In genomic region chr7:57819491-57819981, GRCh38 we compare ENCODE assay signal across 35 cellular contexts.
"Had no signal": no experiment of that assay in that cellular context is flagged by ENCODE, and none has a peak within 500 bp of the region (broad histone marks: within the 10 kb centered on the region; RNA-seq: fewer than 3 reads in every experiment).

No MANE protein-coding gene starts in this region.

- H3K9me3 ChIP-seq: adrenal gland, body of pancreas had no signal

- H3K36me3 ChIP-seq: adrenal gland, cardiac muscle cell, heart left ventricle had no signal

- H3K4me1 Mint-ChIP-seq: activated CD4-positive, alpha-beta T cell treated with anti-CD3 and anti-CD28 coated beads for 36 hours; activated CD4-positive, alpha-beta T cell treated with anti-CD3 and anti-CD28 coated beads, Interleukin-2, amount 10 ng/mL, durations not matched to agents 24 days and 14 days; activated CD8-positive, alpha-beta memory T cell treated with anti-CD3 and anti-CD28 coated beads, Interleukin-2, amount 10 ng/mL, durations not matched to agents 7 days and 5 days; activated naive CD4-positive, alpha-beta T cell treated with anti-CD3 and anti-CD28 coated beads, Interleukin-2, amount 50 U/mL, for 24 hours; activated naive CD8-positive, alpha-beta T cell treated with anti-CD3 and anti-CD28 coated beads for 36 hours; activated naive CD8-positive, alpha-beta T cell treated with anti-CD3 and anti-CD28 coated beads, Interleukin-2, amount 50 U/mL, for 24 hours; endodermal cell had no signal

- H3K4me3 ChIP-seq: adrenal gland, body of pancreas, cardiac muscle cell, coronary artery, dorsolateral prefrontal cortex, heart left ventricle had no signal

- H3K27ac ChIP-seq: adrenal gland, body of pancreas, cardiac muscle cell, coronary artery, dorsolateral prefrontal cortex, heart left ventricle had no signal

- FAIRE-seq: frontal cortex had no signal

- H3K27me3 ChIP-seq: adrenal gland, body of pancreas, cardiac muscle cell, dorsolateral prefrontal cortex, heart left ventricle had no signal

- ATAC-seq: activated CD4-positive, alpha-beta T cell treated with anti-CD3 and anti-CD28 coated beads for 36 hours; activated CD8-positive, alpha-beta memory T cell treated with anti-CD3 and anti-CD28 coated beads, Interleukin-2, amount 10 ng/mL, durations not matched to agents 7 days and 5 days; activated CD8-positive, alpha-beta T cell treated with anti-CD3 and anti-CD28 coated beads, Interleukin-2, amount 10 ng/mL, durations not matched to agents 7 days and 5 days; activated naive CD8-positive, alpha-beta T cell treated with anti-CD3 and anti-CD28 coated beads, Interleukin-2, amount 50 U/mL, for 24 hours; body of pancreas; esophagus mucosa; heart left ventricle had no signal

- DNase-seq: activated CD4-positive, alpha-beta memory T cell treated with anti-CD3 and anti-CD28 coated beads for 36 hours; activated CD4-positive, alpha-beta T cell treated with anti-CD3 and anti-CD28 coated beads for 36 hours; activated CD4-positive, alpha-beta T cell treated with anti-CD3 and anti-CD28 coated beads, Interleukin-2, amount 10 ng/mL, durations not matched to agents 24 days and 14 days; activated CD4-positive, CD25-positive, alpha-beta regulatory T cell; activated CD4-positive, CD25-positive, alpha-beta regulatory T cell treated with anti-CD3 and anti-CD28 coated beads, Interleukin-2, amount 50 U/mL, for 72 hours; activated CD8-positive, alpha-beta memory T cell treated with anti-CD3 and anti-CD28 coated beads, Interleukin-2, amount 10 ng/mL, durations not matched to agents 7 days and 5 days; activated CD8-positive, alpha-beta memory T cell treated with anti-CD3 and anti-CD28 coated beads, Interleukin-2, amount 50 U/mL, for 4 hours; activated CD8-positive, alpha-beta T cell treated with anti-CD3 and anti-CD28 coated beads, Interleukin-2, amount 10 ng/mL, durations not matched to agents 7 days and 5 days; activated effector memory CD4-positive, alpha-beta T cell treated with anti-CD3 and anti-CD28 coated beads, Interleukin-2, amount 50 U/mL, for 16 hours; activated naive CD4-positive, alpha-beta T cell treated with anti-CD3 and anti-CD28 coated beads for 36 hours; activated naive CD8-positive, alpha-beta T cell treated with anti-CD3 and anti-CD28 coated beads for 36 hours; activated naive CD8-positive, alpha-beta T cell treated with anti-CD3 and anti-CD28 coated beads, Interleukin-2, amount 50 U/mL, for 24 hours; activated T-cell treated with anti-CD3 and anti-CD28 coated beads, Interleukin-2, amount 50 U/mL, for 1 hour; activated T-cell treated with anti-CD3 and anti-CD28 coated beads, Interleukin-2, amount 50 U/mL, for 48 hours; adrenal gland; amygdala; aorta; body of pancreas; central memory CD4-positive, alpha-beta T cell; cerebellar nuclear complex; dorsolateral prefrontal cortex; effector memory CD4-positive, alpha-beta T cell; endodermal cell; foreskin fibroblast; glutamatergic neuron; heart left ventricle; T-helper 2 cell had no signal

- H3K27me3 Mint-ChIP-seq: activated CD4-positive, alpha-beta memory T cell treated with anti-CD3 and anti-CD28 coated beads for 36 hours; activated CD4-positive, alpha-beta T cell treated with anti-CD3 and anti-CD28 coated beads for 36 hours; activated CD4-positive, alpha-beta T cell treated with anti-CD3 and anti-CD28 coated beads, Interleukin-2, amount 10 ng/mL, durations not matched to agents 24 days and 14 days; activated CD8-positive, alpha-beta memory T cell treated with anti-CD3 and anti-CD28 coated beads, Interleukin-2, amount 10 ng/mL, durations not matched to agents 7 days and 5 days; activated naive CD4-positive, alpha-beta T cell treated with anti-CD3 and anti-CD28 coated beads, Interleukin-2, amount 50 U/mL, for 24 hours; activated naive CD8-positive, alpha-beta T cell treated with anti-CD3 and anti-CD28 coated beads for 36 hours; activated naive CD8-positive, alpha-beta T cell treated with anti-CD3 and anti-CD28 coated beads, Interleukin-2, amount 50 U/mL, for 24 hours; dendritic cell treated with granulocyte-macrophage colony-stimulating factor and Interleukin-4, amounts not matched to agents 40 ng/mL and 50 ng/mL, for 4 days had no signal

- H3K27ac Mint-ChIP-seq: activated CD4-positive, alpha-beta memory T cell treated with anti-CD3 and anti-CD28 coated beads for 36 hours; activated CD4-positive, alpha-beta T cell treated with anti-CD3 and anti-CD28 coated beads for 36 hours; activated CD4-positive, alpha-beta T cell treated with anti-CD3 and anti-CD28 coated beads, Interleukin-2, amount 10 ng/mL, durations not matched to agents 24 days and 14 days; activated CD8-positive, alpha-beta memory T cell treated with anti-CD3 and anti-CD28 coated beads, Interleukin-2, amount 10 ng/mL, durations not matched to agents 7 days and 5 days; activated CD8-positive, alpha-beta T cell treated with anti-CD3 and anti-CD28 coated beads, Interleukin-2, amount 10 ng/mL, durations not matched to agents 7 days and 5 days; activated naive CD4-positive, alpha-beta T cell treated with anti-CD3 and anti-CD28 coated beads for 36 hours; activated naive CD4-positive, alpha-beta T cell treated with anti-CD3 and anti-CD28 coated beads, Interleukin-2, amount 50 U/mL, for 24 hours; activated naive CD8-positive, alpha-beta T cell treated with anti-CD3 and anti-CD28 coated beads for 36 hours; activated naive CD8-positive, alpha-beta T cell treated with anti-CD3 and anti-CD28 coated beads, Interleukin-2, amount 50 U/mL, for 24 hours; activated T-helper 1 cell treated with anti-CD3 and anti-CD28 coated beads, Interleukin-12 subunit alpha, Interleukin-12 subunit beta, Interleukin-2, Interleukin-4 antibody, amounts not matched to agents 30 ng/mL and 10 ng/mL and 1 ng/mL, durations not matched to agents 14 hours and 24 hours and 36 hours; activated T-helper 2 cell treated with anti-CD3 and anti-CD28 coated beads, Interferon-gamma antibody, Interleukin-2, Interleukin-4, amounts not matched to agents 10 μg/mL and 5 μg/mL and 100 μg/mL, durations not matched to agents 14 hours and 24 hours and 36 hours; dendritic cell treated with granulocyte-macrophage colony-stimulating factor and Interleukin-4, amounts not matched to agents 40 ng/mL and 50 ng/mL, for 4 days; endodermal cell had no signal

- H3K4me3 Mint-ChIP-seq: activated CD4-positive, alpha-beta memory T cell treated with anti-CD3 and anti-CD28 coated beads for 36 hours; activated CD4-positive, alpha-beta T cell treated with anti-CD3 and anti-CD28 coated beads for 36 hours; activated CD4-positive, alpha-beta T cell treated with anti-CD3 and anti-CD28 coated beads, Interleukin-2, amount 10 ng/mL, durations not matched to agents 24 days and 14 days; activated CD8-positive, alpha-beta memory T cell treated with anti-CD3 and anti-CD28 coated beads, Interleukin-2, amount 10 ng/mL, durations not matched to agents 7 days and 5 days; activated CD8-positive, alpha-beta T cell treated with anti-CD3 and anti-CD28 coated beads, Interleukin-2, amount 10 ng/mL, durations not matched to agents 7 days and 5 days; activated naive CD4-positive, alpha-beta T cell treated with anti-CD3 and anti-CD28 coated beads for 36 hours; activated naive CD4-positive, alpha-beta T cell treated with anti-CD3 and anti-CD28 coated beads, Interleukin-2, amount 50 U/mL, for 24 hours; activated naive CD8-positive, alpha-beta T cell treated with anti-CD3 and anti-CD28 coated beads for 36 hours; activated naive CD8-positive, alpha-beta T cell treated with anti-CD3 and anti-CD28 coated beads, Interleukin-2, amount 50 U/mL, for 24 hours; activated T-helper 1 cell treated with anti-CD3 and anti-CD28 coated beads, Interleukin-12 subunit alpha, Interleukin-12 subunit beta, Interleukin-2, Interleukin-4 antibody, amounts not matched to agents 30 ng/mL and 10 ng/mL and 1 ng/mL, durations not matched to agents 14 hours and 24 hours and 36 hours; dendritic cell treated with granulocyte-macrophage colony-stimulating factor and Interleukin-4, amounts not matched to agents 40 ng/mL and 50 ng/mL, for 4 days; endodermal cell had no signal

- H3K4me1 ChIP-seq: adrenal gland, body of pancreas, heart left ventricle had no signal
